ENCODE assay signal across 19 cellular contexts in the genomic region with DNA sequence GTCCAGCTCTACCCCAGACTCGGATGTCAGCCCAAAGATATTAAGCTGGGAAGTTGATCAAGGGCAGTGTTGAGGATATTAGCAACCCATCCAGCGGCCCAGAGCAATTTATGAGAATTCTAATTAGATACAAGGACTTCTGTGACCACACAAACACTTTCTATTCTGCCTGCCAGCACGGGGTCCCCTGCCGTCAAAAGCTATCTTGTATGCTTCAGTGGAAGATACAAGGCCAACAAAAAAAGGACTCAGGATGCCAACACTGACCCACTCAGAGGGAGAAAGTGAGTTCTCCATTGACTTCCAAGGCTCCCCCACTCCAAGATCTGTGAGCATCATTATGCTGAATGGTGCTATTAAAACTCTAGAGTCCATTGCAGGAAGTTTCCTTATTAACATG.
DNase-seq lines count a peak whose midpoint lies in the region; ATAC-seq and TF ChIP-seq lines count a peak whose summit lies in the region.
"Had no signal": no experiment of that assay in that cellular context is flagged by ENCODE, and none has a peak within 500 bp of the region (broad histone marks: within the 10 kb centered on the region; RNA-seq: fewer than 3 reads in every experiment).

No MANE protein-coding gene starts in this region.

- no peak overlapping the region for H3K56ac ChIP-seq in mesendoderm (ENCODE audit: low read length)

- intact Hi-C loops in lower lobe of right lung (cut with DNase I), result no loop called here

- no peak overlapping the region for H2BK120ac ChIP-seq in mesendoderm (ENCODE audit: low read depth, low read length)

- H3K79me2 ChIP-seq in mesendoderm (ENCODE audit: control insufficient read depth, insufficient read depth, low read length), result no peaks in the 10 kb centered on the region

- no peak overlapping the region for H3K9ac ChIP-seq in mesendoderm (ENCODE audit: low read length)
- H3K9ac ChIP-seq: GM23248 had no signal

- H2AK5ac ChIP-seq in mesendoderm (ENCODE audit: low read length), result no peak overlapping the region

- no CpG with 5 or more reads among the region's 4 CpGs for WGBS in mesendoderm (ENCODE audit: extremely low coverage, insufficient coverage, low lambda C conversion rate)

- H3K79me1 ChIP-seq in mesendoderm (ENCODE audit: low read length), result no peaks in the 10 kb centered on the region

- DNase-seq in DMS79 (lab: John Stamatoyannopoulos, UW), result peak; percentile 40
- peak; percentile 49 for DNase-seq in cerebellar cortex (ENCODE audit: low spot score)
- peak; percentile 37 for DNase-seq in medulla oblongata (ENCODE audit: extremely low spot score)
- DNase-seq in putamen (ENCODE audit: low spot score), result peak; percentile 19
- DNase-seq in mesendoderm, result no peak
- DNase-seq in lower lobe of right lung, result no peak
- no peak for DNase-seq in NCI-H446 treated with DMSO at 0.1 percent for 48 hours (lab: John Stamatoyannopoulos, UW)
- DNase-seq: 8988T; ACHN; AML-193; Calu3; CD4-positive, alpha-beta memory T cell; COR-L47; DMS53; GM23248; H7; HCEC 1CT had no signal

- no peak for ATAC-seq in HG03432 (IDR thresholded peaks at IDR 0.05; ENCODE audit: unreplicated experiment)
- ATAC-seq in lower lobe of right lung, result no peak
- ATAC-seq: A549 had no signal

- H3K36me3 ChIP-seq in mesendoderm (ENCODE audit: control insufficient read depth, insufficient read depth, low read length) (no peaks in the 10 kb centered on the region), lower lobe of right lung (no peaks in the 10 kb centered on the region)

- H3K4ac ChIP-seq in mesendoderm (ENCODE audit: low read depth, low read length), result no peak overlapping the region

- H2BK15ac ChIP-seq in mesendoderm (replicated peaks; ENCODE audit: low read depth), result no peak overlapping the region

- H2BK5ac ChIP-seq in mesendoderm (ENCODE audit: low read length), result no peak overlapping the region

- H3K27me3 ChIP-seq in mesendoderm (ENCODE audit: insufficient read depth, low read length, poor library complexity) (no peaks in the 10 kb centered on the region), lower lobe of right lung (ENCODE audit: low read depth) (no peaks in the 10 kb centered on the region)

- H3K4me2 ChIP-seq in mesendoderm (ENCODE audit: low read length), result no peak overlapping the region
- H3K4me2 ChIP-seq: A549 had no signal

- H3K27ac ChIP-seq in mesendoderm (ENCODE audit: low read depth, low read length) (no peak overlapping the region), lower lobe of right lung (no peak overlapping the region)
- H3K27ac ChIP-seq: A549, GM23248 had no signal

- H4K8ac ChIP-seq in mesendoderm (ENCODE audit: low read depth, low read length), result no peak overlapping the region

- H3K4me3 ChIP-seq in mesendoderm (ENCODE audit: low read length) (no peak overlapping the region), lower lobe of right lung (no peak overlapping the region)
- H3K4me3 ChIP-seq: A549, GM23248 had no signal

- no peaks in the 10 kb centered on the region for H3K4me1 ChIP-seq in mesendoderm (ENCODE audit: control insufficient read depth, low read depth, low read length)
- H3K4me1 ChIP-seq in lower lobe of right lung, result no peaks in the 10 kb centered on the region
- H3K4me1 ChIP-seq: A549 had no signal

- no peak overlapping the region for H3K18ac ChIP-seq in mesendoderm (ENCODE audit: low read length)

- no peak overlapping the region for H4K5ac ChIP-seq in mesendoderm (ENCODE audit: low read length)

- H3K23ac ChIP-seq in mesendoderm (ENCODE audit: low read length), result no peak overlapping the region

- no peaks in the 10 kb centered on the region for H3K9me3 ChIP-seq in lower lobe of right lung
- H3K9me3 ChIP-seq: A549 had no signal

- TF ChIP-seq CTCF in lower lobe of right lung (IDR thresholded peaks at IDR 0.05), result no peak

Comparison
In these comparisons a context has a peak if more than half of its experiments do, and no peak if none do; other contexts are left out.
1. DNase-seq: peak in DMS79 (single experiment), cerebellar cortex (single experiment), medulla oblongata (single experiment) and putamen (single experiment); none in mesendoderm (single experiment), lower lobe of right lung (single experiment) and NCI-H446 treated with DMSO at 0.1 percent for 48 hours (single experiment).